ENCODE assay signal across 18 cellular contexts in the genomic region with DNA sequence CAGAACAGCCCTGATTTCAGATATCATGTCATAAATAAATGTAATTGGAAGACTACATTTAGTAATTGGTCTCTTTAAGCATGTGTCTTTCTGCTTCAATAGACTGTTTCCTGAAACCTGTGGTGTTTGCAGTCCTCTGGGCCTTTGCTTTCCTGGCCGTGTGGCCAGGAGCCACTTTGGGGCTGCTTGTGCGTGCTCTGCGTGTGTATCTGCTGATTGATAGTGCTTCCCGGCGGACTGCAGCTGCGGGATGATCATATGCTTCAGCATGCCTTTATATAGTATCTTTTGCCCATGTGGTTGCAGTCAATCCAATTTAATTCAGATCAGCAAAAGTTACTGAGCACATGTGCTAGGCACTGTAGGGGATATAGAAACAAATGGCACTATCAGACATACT. TPM values are rescaled to one million over a fixed set of nuclear protein-coding genes. Genes with fewer than 3 reads are reported as not detected.
DNase-seq lines count a peak whose midpoint lies in the region; TF ChIP-seq lines count a peak whose summit lies in the region.
"Had no signal": no experiment of that assay in that cellular context is flagged by ENCODE, and none has a peak within 500 bp of the region (broad histone marks: within the 10 kb centered on the region; RNA-seq: fewer than 3 reads in every experiment).

No MANE protein-coding gene starts in this region.

- H3K9me3 ChIP-seq in BLaER1 (no peaks in the 10 kb centered on the region), neural progenitor cell (ENCODE audit: low read depth) (no peaks in the 10 kb centered on the region), vagina (no peaks in the 10 kb centered on the region)

- H3K9ac ChIP-seq in BLaER1 (no peak overlapping the region; the same call in 1 of the 2 replicates), neural progenitor cell (no peak overlapping the region)

- H3K36me3 ChIP-seq in BLaER1 (no peaks in the 10 kb centered on the region), neural progenitor cell (no peaks in the 10 kb centered on the region), vagina (no peaks in the 10 kb centered on the region)

- no peak overlapping the region for H3K4me3 Mint-ChIP-seq in glutamatergic neuron (ENCODE audit: unreplicated experiment)
- no peak overlapping the region for H3K4me3 Mint-ChIP-seq in neural progenitor cell
- H3K4me3 Mint-ChIP-seq: CD8-positive, alpha-beta T cell; HFFc6 had no signal

- no peaks in the 10 kb centered on the region for H3F3A ChIP-seq in neural progenitor cell (ENCODE audit: low read depth)

- no peak for TF ChIP-seq POLR2A in vagina (IDR thresholded peaks at IDR 0.05)

- H2AFZ ChIP-seq in neural progenitor cell (replicated peaks): peak overlapping the region; percentile 68

- DNase-seq in NCI-H82 treated with DMSO at 0.1 percent for 48 hours (lab: John Stamatoyannopoulos, UW; ENCODE audit: unreplicated experiment) (peak; percentile 79), glutamatergic neuron (no peak), neural progenitor cell (ENCODE audit: low spot score) (no peak), vagina (ENCODE audit: extremely low spot score in 2 of 2) (no peak), NCI-H526 treated with DMSO at 0.1 percent for 48 hours (lab: John Stamatoyannopoulos, UW) (no peak), kidney tubule cell (ENCODE audit: low spot score) (no peak), DMS53 treated with DMSO at 0.1 percent for 48 hours (lab: John Stamatoyannopoulos, UW; ENCODE audit: unreplicated experiment) (no peak)
- DNase-seq: 8988T; AML-193; C1 segment of cervical spinal cord; CD8-positive, alpha-beta T cell; COR-L47; DMS153; DND-41; GF-D8; HCEC 1CT; HFFc6 had no signal

- H3K4me2 ChIP-seq in BLaER1 (peak overlapping the region; percentile 69), neural progenitor cell (peak overlapping the region; percentile 10)

- H3K27ac Mint-ChIP-seq in glutamatergic neuron (ENCODE audit: unreplicated experiment) (peak overlapping the region; percentile 5), neural progenitor cell (peak overlapping the region; percentile 3)
- H3K27ac Mint-ChIP-seq: HFFc6 had no signal

- intact Hi-C loops in vagina (cut with DNase I): no loop called here

- H3K27me3 ChIP-seq in BLaER1: no peaks in the 10 kb centered on the region
- no peaks in the 10 kb centered on the region for H3K27me3 ChIP-seq in neural progenitor cell
- no peaks in the 10 kb centered on the region for H3K27me3 ChIP-seq in vagina

- H3K79me2 ChIP-seq in neural progenitor cell (ENCODE audit: low read depth): no peaks in the 10 kb centered on the region

- H3K27me3 Mint-ChIP-seq in glutamatergic neuron (ENCODE audit: unreplicated experiment) (peaks cover 2% of the 10 kb centered on the region), neural progenitor cell (ENCODE audit: insufficient read depth, low read depth) (peaks cover 2% of the 10 kb centered on the region)

- H3K9me3 Mint-ChIP-seq in glutamatergic neuron (ENCODE audit: unreplicated experiment) (no peaks in the 10 kb centered on the region), neural progenitor cell (no peaks in the 10 kb centered on the region)
- H3K9me3 Mint-ChIP-seq: CD8-positive, alpha-beta T cell; HFFc6 had no signal

- H3K4me3 ChIP-seq in BLaER1 (no peak overlapping the region), neural progenitor cell (no peak overlapping the region), vagina (no peak overlapping the region)

- H3K36me3 Mint-ChIP-seq in glutamatergic neuron (ENCODE audit: unreplicated experiment) (no peaks in the 10 kb centered on the region), neural progenitor cell (no peaks in the 10 kb centered on the region)

- H3K4me1 ChIP-seq in BLaER1 (peaks cover 65% of the 10 kb centered on the region), neural progenitor cell (peaks cover 8% of the 10 kb centered on the region), vagina (no peaks in the 10 kb centered on the region)

- H3K4me1 Mint-ChIP-seq in glutamatergic neuron (ENCODE audit: low read depth, unreplicated experiment): peaks cover 33% of the 10 kb centered on the region
- peaks cover 15% of the 10 kb centered on the region for H3K4me1 Mint-ChIP-seq in neural progenitor cell

- no peak for TF ChIP-seq CTCF in glutamatergic neuron (IDR thresholded peaks at IDR 0.05; ENCODE audit: partially characterized antibody, unreplicated experiment)
- TF ChIP-seq CTCF in neural progenitor cell (IDR thresholded peaks at IDR 0.05): no peak
- TF ChIP-seq CTCF in vagina (IDR thresholded peaks at IDR 0.05): no peak

- no peaks in the 10 kb centered on the region for H4K20me1 ChIP-seq in BLaER1
- no peaks in the 10 kb centered on the region for H4K20me1 ChIP-seq in neural progenitor cell (ENCODE audit: low read depth)

- peak overlapping the region; percentile 40; the same call in 1 of the 2 replicates for H3K27ac ChIP-seq in BLaER1
- H3K27ac ChIP-seq in neural progenitor cell: no peak overlapping the region
- H3K27ac ChIP-seq in vagina: no peak overlapping the region

RNA-seq across cellular contexts. Expression of a gene that starts 27.5 kb away (rescaled TPM):
- total RNA-seq in glutamatergic neuron (ENCODE audit: unreplicated experiment) (19.3 TPM), neural progenitor cell (ENCODE audit: low replicate concordance) (36.1 and 38.2 TPM in 2 replicates), vagina (7.6 TPM)

RNA-seq across cellular contexts. Expression of a gene that starts 31.1 kb away (rescaled TPM):
- 3.2 TPM for total RNA-seq in glutamatergic neuron (ENCODE audit: unreplicated experiment)
- total RNA-seq in neural progenitor cell (ENCODE audit: low replicate concordance): 0.28 and 0.41 TPM in 2 replicates
- 3.9 TPM for total RNA-seq in vagina
- total RNA-seq: HFFc6 had no signal
